10 cellular contexts compared by ENCODE assay signal in genomic region chr6:11043552-11043960, GRCh38. TPM values are rescaled to one million over a fixed set of nuclear protein-coding genes. Genes with fewer than 3 reads are reported as not detected.
DNase-seq lines count a peak whose midpoint lies in the region; ATAC-seq and TF ChIP-seq lines count a peak whose summit lies in the region.
"Had no signal": no experiment of that assay in that cellular context is flagged by ENCODE, and none has a peak within 500 bp of the region (broad histone marks: within the 10 kb centered on the region; RNA-seq: fewer than 3 reads in every experiment).

No MANE protein-coding gene starts in this region.

- no peaks in the 10 kb centered on the region for H4K20me1 ChIP-seq in fibroblast of lung (ENCODE audit: control insufficient read depth, extremely low read depth, insufficient read depth, low read length)

- no peak overlapping the region for H3K14ac ChIP-seq in trophoblast cell (ENCODE audit: low read length)

- no peak overlapping the region for H2BK12ac ChIP-seq in trophoblast cell (ENCODE audit: low read length)

- H3K4ac ChIP-seq in trophoblast cell (ENCODE audit: low read depth, low read length), result no peak overlapping the region

- H3K23ac ChIP-seq in trophoblast cell (ENCODE audit: low read length), result no peak overlapping the region

- H3K18ac ChIP-seq in trophoblast cell (ENCODE audit: low read length), result no peak overlapping the region

- no CpG with 5 or more reads among the region's 42 CpGs for WGBS in trophoblast cell (ENCODE audit: extremely low coverage, insufficient coverage, insufficient read length)

- H3K36me3 ChIP-seq in SJCRH30, result no peaks in the 10 kb centered on the region
- H3K36me3 ChIP-seq in fibroblast of lung (ENCODE audit: control insufficient read depth, insufficient read depth, low read length), result no peaks in the 10 kb centered on the region
- H3K36me3 ChIP-seq in trophoblast cell (ENCODE audit: control insufficient read depth in 1 of 2, insufficient read depth in 2 of 2, low read length in 2 of 2), result no peaks in the 10 kb centered on the region

- peak; percentile 75 for DNase-seq in DMS 273 (lab: John Stamatoyannopoulos, UW; ENCODE audit: unreplicated experiment)
- no peak for DNase-seq in DMS 273 treated with DMSO at 0.1 percent for 48 hours (lab: John Stamatoyannopoulos, UW)
- no peak for DNase-seq in SJCRH30
- DNase-seq in fibroblast of lung (ENCODE audit: low read depth in 2 of 2), result no peak
- no peak for DNase-seq in trophoblast cell
- DNase-seq in KG1 (lab: John Stamatoyannopoulos, UW), result no peak
- DNase-seq in left colon, result no peak

- H3K27ac ChIP-seq in SJCRH30 (peak overlapping the region; percentile 76), fibroblast of lung (ENCODE audit: insufficient read depth, low read length) (no peak overlapping the region), trophoblast cell (ENCODE audit: low read depth, low read length) (no peak overlapping the region)
- H3K27ac ChIP-seq: 22Rv1 had no signal

- H3K9me3 ChIP-seq in SJCRH30 (replicated peaks) (no peaks in the 10 kb centered on the region), fibroblast of lung (ENCODE audit: control insufficient read depth, insufficient read depth, low read depth, low read length) (no peaks in the 10 kb centered on the region), trophoblast cell (ENCODE audit: insufficient read depth, low read depth, low read length) (peaks cover 2% of the 10 kb centered on the region)

- H3K4me2 ChIP-seq in fibroblast of lung (ENCODE audit: extremely low read depth, insufficient read depth, low read length) (peak overlapping the region; percentile 58), trophoblast cell (ENCODE audit: low read length) (peak overlapping the region; percentile 99)

- H3K9ac ChIP-seq in fibroblast of lung (ENCODE audit: insufficient read depth, low read length) (no peak overlapping the region), trophoblast cell (ENCODE audit: low read length) (no peak overlapping the region)

- no peak overlapping the region for H2AK5ac ChIP-seq in trophoblast cell (ENCODE audit: low read length)

- no peak for ATAC-seq in HG03097 (IDR thresholded peaks at IDR 0.05; ENCODE audit: low FRiP score, unreplicated experiment)
- ATAC-seq in left colon, result no peak

- no peak overlapping the region for H4K91ac ChIP-seq in trophoblast cell (ENCODE audit: low read depth, low read length)

- no peak for TF ChIP-seq CTCF in fibroblast of lung (conservative IDR thresholded peaks at IDR 0.05 in 1 of 2, IDR thresholded peaks at IDR 0.05 in 1 of 2; ENCODE audit: low read depth in 1 of 2, low read length in 2 of 2)

- H2BK5ac ChIP-seq in trophoblast cell (ENCODE audit: low read depth, low read length, poor library complexity), result no peak overlapping the region

- no peaks in the 10 kb centered on the region for H3K79me2 ChIP-seq in fibroblast of lung (ENCODE audit: control insufficient read depth, insufficient read depth, low read length)
- no peaks in the 10 kb centered on the region for H3K79me2 ChIP-seq in trophoblast cell (ENCODE audit: control insufficient read depth, insufficient read depth, low read length, poor library complexity)

- no peak overlapping the region for H4K8ac ChIP-seq in trophoblast cell (ENCODE audit: low read depth, low read length)

- H4K12ac ChIP-seq in trophoblast cell (ENCODE audit: low read depth, low read length), result no peak overlapping the region

- H3K4me3 ChIP-seq in SJCRH30, result peak overlapping the region; percentile 85
- peak overlapping the region in 3 of 4 experiments; percentile 32 to 59 (median 57) for H3K4me3 ChIP-seq in fibroblast of lung (replicated peaks in 1 of 4; ENCODE audit: control extremely low read depth in 1 of 4, insufficient read depth in 1 of 4, low read depth in 3 of 4, low read length in 4 of 4)
- peak overlapping the region; percentile 76 for H3K4me3 ChIP-seq in trophoblast cell (ENCODE audit: low read depth, low read length)

- H2AFZ ChIP-seq in fibroblast of lung (ENCODE audit: low read length) (peak overlapping the region; percentile 21), trophoblast cell (ENCODE audit: insufficient read depth, low read length, poor library complexity) (peak overlapping the region; percentile 50)

- H2BK120ac ChIP-seq in trophoblast cell (ENCODE audit: insufficient read depth, low read length, poor library complexity), result no peak overlapping the region

- no peaks in the 10 kb centered on the region for H3K4me1 ChIP-seq in SJCRH30
- no peaks in the 10 kb centered on the region for H3K4me1 ChIP-seq in fibroblast of lung (ENCODE audit: control insufficient read depth, extremely low read depth, insufficient read depth, low read length)
- peaks cover 7 to 8% of the 10 kb centered on the region in 2 experiments for H3K4me1 ChIP-seq in trophoblast cell (ENCODE audit: control insufficient read depth in 1 of 2, insufficient read depth in 2 of 2, low read length in 2 of 2)

- no peaks in the 10 kb centered on the region for H3K79me1 ChIP-seq in trophoblast cell (ENCODE audit: low read length)

- intact Hi-C loops in left colon (cut with DNase I, micrococcal nuclease), result no loop called here

- no peaks in the 10 kb centered on the region for H3K27me3 ChIP-seq in SJCRH30
- peaks cover 11% of the 10 kb centered on the region for H3K27me3 ChIP-seq in fibroblast of lung (ENCODE audit: control insufficient read depth, insufficient read depth, low read length)
- peaks cover 24% of the 10 kb centered on the region for H3K27me3 ChIP-seq in trophoblast cell (ENCODE audit: insufficient read depth, low read length)

RNA-seq across cellular contexts. Expression of gene ELOVL2, which starts 0.5 kb away (rescaled TPM):
- total RNA-seq in SJCRH30 (2014; rRNA removed; shearing (Covaris generic)), result 18.0 and 21.1 TPM in 2 replicates
- total RNA-seq in fibroblast of lung, result under 0.01 and 1.0 TPM in 2 replicates
- polyA plus RNA-seq in fibroblast of lung, result 1.7 and 13.9 TPM in 2 replicates
- polyA plus RNA-seq in fibroblast of lung (2012), result 1.1 and 8.5 TPM in 2 replicates
- polyA minus RNA-seq in fibroblast of lung (ENCODE audit: low replicate concordance), result 1.0 and 3.7 TPM in 2 replicates
- polyA plus RNA-seq in trophoblast cell (2013), result 0.90 and 1.0 TPM in 2 replicates
- under 1 TPM in 1 of 2 donors, not detected in 1; 0.14 TPM for total RNA-seq in left colon
- total RNA-seq: T-helper 1 cell treated with Interleukin-12 subunit alpha and Interleukin-12 subunit beta and Interleukin-4 antibody, amounts not matched to agents 30 ng/mL and 1 ng/mL, for 36 hours had no signal

RNA-seq across cellular contexts. Expression of gene SMIM13, which starts 50.1 kb away (rescaled TPM):
- 13.2 and 16.3 TPM in 2 replicates for total RNA-seq in SJCRH30 (2014; rRNA removed; shearing (Covaris generic))
- 6.7 and 7.4 TPM in 2 replicates for total RNA-seq in fibroblast of lung
- polyA plus RNA-seq in fibroblast of lung, result 4.6 and 6.9 TPM in 2 replicates
- 6.8 and 8.7 TPM in 2 replicates for polyA plus RNA-seq in fibroblast of lung (2012)
- 0.26 TPM in 1 of 2 replicates, not detected in the other for polyA minus RNA-seq in fibroblast of lung (ENCODE audit: low replicate concordance)
- polyA plus RNA-seq in trophoblast cell (2013), result 26.5 and 28.9 TPM in 2 replicates
- 1 to 10 TPM; 5.1 to 5.5 TPM for total RNA-seq in left colon
